ENCODE assay signal across 1 cellular context in the genomic region with DNA sequence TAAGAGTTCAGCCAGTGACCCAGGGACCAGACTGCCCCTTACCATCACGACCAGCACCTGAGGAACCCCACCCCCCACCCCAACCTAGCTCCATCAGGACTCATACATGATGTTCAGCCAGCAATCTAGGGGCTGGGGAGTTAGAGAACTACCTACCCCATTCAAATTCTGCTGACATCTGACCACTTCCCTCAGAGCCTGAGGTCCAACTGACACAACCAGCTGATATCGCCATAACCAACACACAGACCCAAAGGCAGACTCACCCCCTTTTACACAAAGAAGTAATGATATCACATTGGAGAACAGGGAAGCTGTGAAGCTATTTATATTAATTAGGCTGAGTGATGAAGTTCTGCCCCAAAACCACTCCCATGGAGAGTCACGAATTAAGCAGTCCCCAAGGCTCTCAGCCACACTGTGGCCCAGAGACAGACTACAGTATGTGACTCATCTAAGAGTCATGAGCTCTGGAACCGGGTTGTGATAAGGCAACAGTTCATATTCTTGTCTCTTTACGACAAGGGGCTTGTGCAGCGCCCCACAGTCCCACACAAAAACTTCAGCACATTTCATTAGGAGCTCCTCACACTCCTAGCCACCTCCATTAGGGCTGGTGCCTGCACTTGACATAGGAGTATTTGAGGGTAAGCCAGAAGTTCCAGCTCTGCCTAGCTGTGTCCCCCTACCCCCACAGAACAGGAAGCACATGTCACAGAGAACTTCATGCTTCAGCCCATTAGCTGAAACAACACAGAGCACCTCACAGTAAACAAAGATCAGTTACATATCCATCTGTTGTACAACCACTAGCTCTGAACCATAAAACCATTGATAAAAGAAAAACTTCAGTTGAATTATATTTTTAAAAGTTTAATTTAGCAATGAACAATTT.
TF ChIP-seq lines count a peak whose summit lies in the region.

No MANE protein-coding gene starts in this region.

TF ChIP-seq in GM23338, 12 proteins besides CTCF, POLR2A, EP300 and RAD21 (continued from another document):
- TF ChIP-seq ZNF462 (CRISPR knock-in tag; IDR thresholded peaks at IDR 0.05) = no peak
- no peak for TF ChIP-seq EZH2phosphoT487 (IDR thresholded peaks at IDR 0.05; ENCODE audit: unreplicated experiment)
- no peak for TF ChIP-seq POLR2AphosphoS5 (IDR thresholded peaks at IDR 0.05; ENCODE audit: low read depth)
- TF ChIP-seq STAT1 (IDR thresholded peaks at IDR 0.05; ENCODE audit: unreplicated experiment) = no peak
- TF ChIP-seq JUNB (IDR thresholded peaks at IDR 0.05; ENCODE audit: unreplicated experiment) = no peak
- TF ChIP-seq ZNF114 (CRISPR knock-in tag; IDR thresholded peaks at IDR 0.05) = no peak
- no peak for TF ChIP-seq CREB1 (CRISPR knock-in tag; IDR thresholded peaks at IDR 0.05; ENCODE audit: low read depth)
- TF ChIP-seq EZH2 (IDR thresholded peaks at IDR 0.05; ENCODE audit: low read depth, unreplicated experiment) = no peak
- no peak for TF ChIP-seq ETS1 (IDR thresholded peaks at IDR 0.05)
TF ChIP-seq in GM23338: peak in this region for 0.
